1 cellular context compared by ENCODE assay signal in genomic region chr3:128167973-128168674, GRCh38.
TF ChIP-seq lines count a peak whose summit lies in the region.

No MANE protein-coding gene starts in this region.

TF ChIP-seq in HepG2, 621 proteins besides CTCF, POLR2A, EP300 and RAD21 (continues in another document):
- TF ChIP-seq ZNF12 (CRISPR knock-in tag; IDR thresholded peaks at IDR 0.05) (peak; percentile 61; the same call in 1 of the 2 replicates), NCOA1 (CRISPR knock-in tag; IDR thresholded peaks at IDR 0.05) (peak; percentile 85), TRIM24 (CRISPR knock-in tag; IDR thresholded peaks at IDR 0.05) (no peak), THRA (CRISPR knock-in tag; IDR thresholded peaks at IDR 0.05; ENCODE audit: borderline replicate concordance) (peak; percentile 79; the same call in 1 of the 2 replicates), ZFX (CRISPR knock-in tag; IDR thresholded peaks at IDR 0.05; ENCODE audit: low read depth) (peak; percentile 60; the same call in 1 of the 2 replicates), KLF16 (CRISPR knock-in tag; IDR thresholded peaks at IDR 0.05) (0 out of 4 replicates have a peak, but pooled peaks of 1 of the 2 experiments have one; percentile 49), ZNF619 (CRISPR knock-in tag; IDR thresholded peaks at IDR 0.05) (0 out of 2 replicates have a peak, but pooled peaks have one; percentile 32), DMAP1 (CRISPR knock-in tag; IDR thresholded peaks at IDR 0.05) (peak; percentile 64), ZNF280B (CRISPR knock-in tag; IDR thresholded peaks at IDR 0.05; ENCODE audit: borderline replicate concordance) (no peak), SUZ12 (IDR thresholded peaks at IDR 0.05; ENCODE audit: low read depth, low read length) (no peak), NFKBIZ (CRISPR knock-in tag; IDR thresholded peaks at IDR 0.05) (peak; percentile 73), KDM1A (CRISPR knock-in tag; IDR thresholded peaks at IDR 0.05) (peak; percentile 42; the same call in 1 of the 2 replicates), ZBTB20 (CRISPR knock-in tag; IDR thresholded peaks at IDR 0.05; ENCODE audit: borderline replicate concordance, low read depth) (peak; percentile 47; the same call in 1 of the 2 replicates), RARA (CRISPR knock-in tag; IDR thresholded peaks at IDR 0.05) (peak; percentile 94), ZNF138 (CRISPR knock-in tag; IDR thresholded peaks at IDR 0.05; ENCODE audit: low read depth) (no peak), ARID2 (CRISPR knock-in tag; IDR thresholded peaks at IDR 0.05; ENCODE audit: borderline replicate concordance) (0 out of 2 replicates have a peak, but pooled peaks have one; percentile 23), MTA1 (CRISPR knock-in tag; IDR thresholded peaks at IDR 0.05; ENCODE audit: borderline replicate concordance) (peak; percentile 36; the same call in 1 of the 2 replicates), ARNT2 (CRISPR knock-in tag; IDR thresholded peaks at IDR 0.05; ENCODE audit: low read depth) (peak; percentile 41; the same call in 1 of the 2 replicates), ZNF276 (CRISPR knock-in tag; IDR thresholded peaks at IDR 0.05; ENCODE audit: low read depth) (no peak), ZNF468 (CRISPR knock-in tag; IDR thresholded peaks at IDR 0.05) (no peak), HNRNPL (IDR thresholded peaks at IDR 0.05; ENCODE audit: low read depth, low read length) (peak; percentile 83), HNF1A (IDR thresholded peaks at IDR 0.05; ENCODE audit: low read depth) (no peak), HNF1A (CRISPR knock-in tag; IDR thresholded peaks at IDR 0.05; ENCODE audit: borderline replicate concordance) (peak; percentile 75; the same call in 1 of the 2 replicates), NR1H2 (CRISPR knock-in tag; IDR thresholded peaks at IDR 0.05; ENCODE audit: borderline replicate concordance, low read depth) (no peak)
- TF ChIP-seq, protein P1, sequence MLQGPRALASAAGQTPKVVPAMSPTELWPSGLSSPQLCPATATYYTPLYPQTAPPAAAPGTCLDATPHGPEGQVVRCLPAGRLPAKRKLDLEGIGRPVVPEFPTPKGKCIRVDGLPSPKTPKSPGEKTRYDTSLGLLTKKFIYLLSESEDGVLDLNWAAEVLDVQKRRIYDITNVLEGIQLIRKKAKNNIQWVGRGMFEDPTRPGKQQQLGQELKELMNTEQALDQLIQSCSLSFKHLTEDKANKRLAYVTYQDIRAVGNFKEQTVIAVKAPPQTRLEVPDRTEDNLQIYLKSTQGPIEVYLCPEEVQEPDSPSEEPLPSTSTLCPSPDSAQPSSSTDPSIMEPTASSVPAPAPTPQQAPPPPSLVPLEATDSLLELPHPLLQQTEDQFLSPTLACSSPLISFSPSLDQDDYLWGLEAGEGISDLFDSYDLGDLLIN (CRISPR knock-in tag; IDR thresholded peaks at IDR 0.05; ENCODE audit: borderline replicate concordance) = no peak
- TF ChIP-seq, protein P2, sequence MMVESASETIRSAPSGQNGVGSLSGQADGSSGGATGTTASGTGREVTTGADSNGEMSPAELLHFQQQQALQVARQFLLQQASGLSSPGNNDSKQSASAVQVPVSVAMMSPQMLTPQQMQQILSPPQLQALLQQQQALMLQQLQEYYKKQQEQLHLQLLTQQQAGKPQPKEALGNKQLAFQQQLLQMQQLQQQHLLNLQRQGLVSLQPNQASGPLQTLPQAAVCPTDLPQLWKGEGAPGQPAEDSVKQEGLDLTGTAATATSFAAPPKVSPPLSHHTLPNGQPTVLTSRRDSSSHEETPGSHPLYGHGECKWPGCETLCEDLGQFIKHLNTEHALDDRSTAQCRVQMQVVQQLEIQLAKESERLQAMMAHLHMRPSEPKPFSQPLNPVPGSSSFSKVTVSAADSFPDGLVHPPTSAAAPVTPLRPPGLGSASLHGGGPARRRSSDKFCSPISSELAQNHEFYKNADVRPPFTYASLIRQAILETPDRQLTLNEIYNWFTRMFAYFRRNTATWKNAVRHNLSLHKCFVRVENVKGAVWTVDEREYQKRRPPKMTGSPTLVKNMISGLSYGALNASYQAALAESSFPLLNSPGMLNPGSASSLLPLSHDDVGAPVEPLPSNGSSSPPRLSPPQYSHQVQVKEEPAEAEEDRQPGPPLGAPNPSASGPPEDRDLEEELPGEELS (CRISPR knock-in tag; IDR thresholded peaks at IDR 0.05) = peak; percentile 81
- TF ChIP-seq, protein P3, sequence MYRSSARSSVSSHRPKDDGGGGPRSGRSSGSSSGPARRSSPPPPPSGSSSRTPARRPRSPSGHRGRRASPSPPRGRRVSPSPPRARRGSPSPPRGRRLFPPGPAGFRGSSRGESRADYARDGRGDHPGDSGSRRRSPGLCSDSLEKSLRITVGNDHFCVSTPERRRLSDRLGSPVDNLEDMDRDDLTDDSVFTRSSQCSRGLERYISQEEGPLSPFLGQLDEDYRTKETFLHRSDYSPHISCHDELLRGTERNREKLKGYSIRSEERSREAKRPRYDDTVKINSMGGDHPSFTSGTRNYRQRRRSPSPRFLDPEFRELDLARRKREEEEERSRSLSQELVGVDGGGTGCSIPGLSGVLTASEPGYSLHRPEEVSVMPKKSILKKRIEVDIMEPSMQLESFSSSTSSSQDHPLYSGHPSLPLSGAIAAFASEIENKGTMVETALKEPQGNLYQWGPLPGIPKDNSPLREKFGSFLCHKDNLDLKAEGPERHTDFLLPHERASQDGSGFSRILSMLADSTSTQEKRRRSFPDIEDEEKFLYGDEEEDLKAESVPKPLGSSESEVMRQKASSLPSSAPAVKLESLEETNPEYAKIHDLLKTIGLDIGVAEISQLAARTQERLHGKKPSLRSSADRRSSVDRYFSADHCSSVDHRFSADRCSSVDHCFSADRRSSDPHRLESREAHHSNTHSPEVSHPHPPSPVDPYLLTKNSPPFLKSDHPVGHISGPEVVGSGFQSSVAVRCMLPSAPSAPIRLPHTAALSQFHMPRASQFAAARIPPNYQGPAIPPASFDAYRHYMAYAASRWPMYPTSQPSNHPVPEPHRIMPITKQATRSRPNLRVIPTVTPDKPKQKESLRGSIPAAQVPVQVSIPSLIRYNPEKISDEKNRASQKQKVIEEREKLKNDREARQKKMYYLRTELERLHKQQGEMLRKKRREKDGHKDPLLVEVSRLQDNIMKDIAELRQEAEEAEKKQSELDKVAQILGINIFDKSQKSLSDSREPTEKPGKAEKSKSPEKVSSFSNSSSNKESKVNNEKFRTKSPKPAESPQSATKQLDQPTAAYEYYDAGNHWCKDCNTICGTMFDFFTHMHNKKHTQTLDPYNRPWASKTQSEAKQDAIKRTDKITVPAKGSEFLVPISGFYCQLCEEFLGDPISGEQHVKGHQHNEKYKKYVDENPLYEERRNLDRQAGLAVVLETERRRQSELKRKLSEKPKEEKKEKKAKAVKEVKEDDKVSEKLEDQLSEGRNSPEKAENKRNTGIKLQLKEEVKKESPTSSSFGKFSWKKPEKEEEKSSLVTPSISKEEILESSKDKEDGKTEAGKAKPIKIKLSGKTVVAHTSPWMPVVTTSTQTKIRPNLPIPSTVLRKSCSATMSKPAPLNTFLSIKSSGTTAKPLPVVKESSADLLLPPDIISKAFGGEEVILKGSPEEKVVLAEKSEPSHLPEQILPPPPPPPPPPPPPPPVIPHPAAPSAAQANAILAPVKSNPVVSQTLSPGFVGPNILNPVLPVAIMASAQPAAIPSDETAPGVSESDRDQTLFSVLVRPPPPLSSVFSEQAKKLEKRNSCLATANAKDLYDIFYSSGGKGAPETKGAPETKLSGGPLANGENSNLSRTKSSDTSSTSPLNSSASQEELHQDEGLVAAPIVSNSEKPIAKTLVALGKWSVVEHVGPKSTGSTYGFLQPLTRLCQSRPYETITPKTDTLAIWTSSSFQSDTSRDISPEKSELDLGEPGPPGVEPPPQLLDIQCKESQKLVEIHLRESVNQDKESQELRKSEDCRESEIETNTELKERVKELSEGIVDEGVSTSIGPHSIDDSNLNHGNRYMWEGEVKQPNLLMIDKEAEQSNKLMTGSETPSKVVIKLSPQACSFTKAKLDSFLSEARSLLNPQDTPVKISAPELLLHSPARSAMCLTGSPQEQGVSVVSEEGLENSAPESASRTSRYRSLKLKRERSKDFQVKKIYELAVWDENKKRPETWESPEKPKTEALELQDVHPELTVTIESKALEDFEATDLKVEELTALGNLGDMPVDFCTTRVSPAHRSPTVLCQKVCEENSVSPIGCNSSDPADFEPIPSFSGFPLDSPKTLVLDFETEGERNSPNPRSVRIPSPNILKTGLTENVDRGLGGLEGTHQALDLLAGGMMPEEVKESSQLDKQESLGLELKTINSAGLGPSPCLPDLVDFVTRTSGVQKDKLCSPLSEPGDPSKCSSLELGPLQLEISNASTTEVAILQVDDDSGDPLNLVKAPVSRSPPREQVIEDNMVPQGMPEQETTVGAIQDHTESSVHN (CRISPR knock-in tag; IDR thresholded peaks at IDR 0.05) = 0 out of 2 replicates have a peak, but pooled peaks have one; percentile 19
- TF ChIP-seq, protein P4, sequence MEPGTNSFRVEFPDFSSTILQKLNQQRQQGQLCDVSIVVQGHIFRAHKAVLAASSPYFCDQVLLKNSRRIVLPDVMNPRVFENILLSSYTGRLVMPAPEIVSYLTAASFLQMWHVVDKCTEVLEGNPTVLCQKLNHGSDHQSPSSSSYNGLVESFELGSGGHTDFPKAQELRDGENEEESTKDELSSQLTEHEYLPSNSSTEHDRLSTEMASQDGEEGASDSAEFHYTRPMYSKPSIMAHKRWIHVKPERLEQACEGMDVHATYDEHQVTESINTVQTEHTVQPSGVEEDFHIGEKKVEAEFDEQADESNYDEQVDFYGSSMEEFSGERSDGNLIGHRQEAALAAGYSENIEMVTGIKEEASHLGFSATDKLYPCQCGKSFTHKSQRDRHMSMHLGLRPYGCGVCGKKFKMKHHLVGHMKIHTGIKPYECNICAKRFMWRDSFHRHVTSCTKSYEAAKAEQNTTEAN (CRISPR knock-in tag; conservative IDR thresholded peaks at IDR 0.05) = peak; percentile 77
- TF ChIP-seq, protein P5, sequence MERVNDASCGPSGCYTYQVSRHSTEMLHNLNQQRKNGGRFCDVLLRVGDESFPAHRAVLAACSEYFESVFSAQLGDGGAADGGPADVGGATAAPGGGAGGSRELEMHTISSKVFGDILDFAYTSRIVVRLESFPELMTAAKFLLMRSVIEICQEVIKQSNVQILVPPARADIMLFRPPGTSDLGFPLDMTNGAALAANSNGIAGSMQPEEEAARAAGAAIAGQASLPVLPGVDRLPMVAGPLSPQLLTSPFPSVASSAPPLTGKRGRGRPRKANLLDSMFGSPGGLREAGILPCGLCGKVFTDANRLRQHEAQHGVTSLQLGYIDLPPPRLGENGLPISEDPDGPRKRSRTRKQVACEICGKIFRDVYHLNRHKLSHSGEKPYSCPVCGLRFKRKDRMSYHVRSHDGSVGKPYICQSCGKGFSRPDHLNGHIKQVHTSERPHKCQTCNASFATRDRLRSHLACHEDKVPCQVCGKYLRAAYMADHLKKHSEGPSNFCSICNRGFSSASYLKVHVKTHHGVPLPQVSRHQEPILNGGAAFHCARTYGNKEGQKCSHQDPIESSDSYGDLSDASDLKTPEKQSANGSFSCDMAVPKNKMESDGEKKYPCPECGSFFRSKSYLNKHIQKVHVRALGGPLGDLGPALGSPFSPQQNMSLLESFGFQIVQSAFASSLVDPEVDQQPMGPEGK (CRISPR knock-in tag; IDR thresholded peaks at IDR 0.05) = peak; percentile 82
